ENCODE assay signal across 26 cellular contexts in the genomic region with DNA sequence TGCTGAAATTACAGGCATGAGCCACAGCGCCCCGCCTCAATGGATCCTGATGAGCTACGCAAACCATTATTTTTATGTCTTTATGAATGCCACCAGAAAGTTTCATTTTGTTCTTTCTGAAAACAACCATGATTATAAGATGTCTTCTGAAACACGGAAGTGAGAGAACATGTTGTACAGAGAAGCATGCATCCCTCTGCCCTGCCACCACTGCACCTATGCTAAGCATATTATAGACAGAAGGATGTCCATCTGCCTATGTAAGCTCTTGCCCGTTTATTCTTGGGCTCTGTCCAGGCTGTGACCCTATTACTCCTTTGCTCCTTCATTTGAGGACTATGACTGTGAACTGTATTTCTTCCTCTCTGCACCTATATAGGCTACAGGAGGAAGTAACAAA.
DNase-seq lines count a peak whose midpoint lies in the region; ATAC-seq, FAIRE-seq and TF ChIP-seq lines count a peak whose summit lies in the region.
"Had no signal": no experiment of that assay in that cellular context is flagged by ENCODE, and none has a peak within 500 bp of the region (broad histone marks: within the 10 kb centered on the region; RNA-seq: fewer than 3 reads in every experiment).

No MANE protein-coding gene starts in this region.

- no peak overlapping the region for H2AK5ac ChIP-seq in neuronal stem cell (ENCODE audit: low read depth, low read length)

- peak; percentile 47 for ATAC-seq in GM21515 (IDR thresholded peaks at IDR 0.05; ENCODE audit: unreplicated experiment)
- ATAC-seq: activated naive CD8-positive, alpha-beta T cell treated with anti-CD3 and anti-CD28 coated beads, Interleukin-2, amount 50 U/mL, for 24 hours; left ventricle myocardium superior had no signal

- H3K27me3 ChIP-seq in neuronal stem cell (ENCODE audit: control insufficient read depth in 3 of 3, insufficient read depth in 3 of 3, low read depth in 1 of 3, low read length in 3 of 3) (no peaks in the 10 kb centered on the region), small intestine (ENCODE audit: control insufficient read depth in 2 of 2, insufficient read depth in 2 of 2, low read length in 2 of 2) (no peaks in the 10 kb centered on the region)
- H3K27me3 ChIP-seq: BLaER1, stomach, tibial nerve had no signal

- H3K4ac ChIP-seq in neuronal stem cell (ENCODE audit: low read length) = no peak overlapping the region

- no peak for TF ChIP-seq CTCF in GM12864 (IDR thresholded peaks at IDR 0.05; ENCODE audit: low read depth, low read length, missing control alignments)

- peak overlapping the region; percentile 10 for H3K27ac ChIP-seq in angular gyrus (ENCODE audit: low read depth, low read length)
- H3K27ac ChIP-seq in neuronal stem cell (replicated peaks; ENCODE audit: low read length) = no peak overlapping the region
- no peak overlapping the region for H3K27ac ChIP-seq in small intestine (ENCODE audit: low read depth in 1 of 2, low read length in 1 of 2)
- H3K27ac ChIP-seq: BLaER1, stomach had no signal

- no peak overlapping the region for H3K14ac ChIP-seq in neuronal stem cell (ENCODE audit: low read length)

- DNase-seq in GM12864 (ENCODE audit: low read depth) = peak; percentile 21
- no peak for DNase-seq in neuronal stem cell (ENCODE audit: low spot score)
- no peak for DNase-seq in small intestine
- DNase-seq in stimulated activated CD8-positive, alpha-beta memory T cell treated with anti-CD3 and anti-CD28 coated beads, Interleukin-4, amount 100 ng/mL, for 48 hours = no peak
- no peak for DNase-seq in NCI-H526 (lab: John Stamatoyannopoulos, UW)
- DNase-seq: activated CD4-positive, alpha-beta T cell treated with anti-CD3 and anti-CD28 coated beads for 4 hours; activated CD8-positive, alpha-beta memory T cell treated with anti-CD3 and anti-CD28 coated beads for 24 hours; activated effector memory CD4-positive, alpha-beta T cell treated with anti-CD3 and anti-CD28 coated beads, Interleukin-2, amount 50 U/mL, for 16 hours; activated naive CD8-positive, alpha-beta T cell treated with anti-CD3 and anti-CD28 coated beads, Interleukin-2, amount 50 U/mL, for 24 hours; cerebellar nuclear complex; DND-41; effector CD8-positive, alpha-beta T cell; IMR-90; left ventricle myocardium superior; NCI-H1092 treated with DMSO at 0.1 percent for 48 hours; NCI-H187; NCI-H2171 treated with DMSO at 0.1 percent for 48 hours; NCI-H524 treated with DMSO at 0.1 percent for 48 hours; nucleus accumbens; stomach had no signal

- no peak overlapping the region for H2AFZ ChIP-seq in neuronal stem cell (ENCODE audit: low read length)

- H3K9ac ChIP-seq in neuronal stem cell (ENCODE audit: low read depth, low read length, poor library complexity) = no peak overlapping the region
- H3K9ac ChIP-seq: BLaER1 had no signal

- WGBS in neuronal stem cell (ENCODE audit: extremely low coverage in 2 of 2, insufficient read length in 2 of 2, insufficient replicate concordance in 1 of 2), 2 donors = no CpG with 5 or more reads among the region's 5 CpGs
- 80 to 83% (median 82%) methylated on average over 5 of the region's 5 CpGs for WGBS in small intestine, 3 donors

- H3K4me3 ChIP-seq in GM12864 (ENCODE audit: low read depth, low read length) (no peak overlapping the region), neuronal stem cell (ENCODE audit: low read length in 2 of 2) (no peak overlapping the region), small intestine (ENCODE audit: low read depth in 1 of 2, low read length in 2 of 2) (no peak overlapping the region)
- H3K4me3 ChIP-seq: BLaER1, stomach, tibial nerve had no signal

- H3K4me2 ChIP-seq in neuronal stem cell (ENCODE audit: insufficient read depth, low read length, poor library complexity, severe bottlenecking) = no peak overlapping the region
- H3K4me2 ChIP-seq: BLaER1 had no signal

- no peak overlapping the region for H2BK120ac ChIP-seq in neuronal stem cell (ENCODE audit: low read depth, low read length)

- no peak overlapping the region for H2BK15ac ChIP-seq in neuronal stem cell (ENCODE audit: low read length)

- FAIRE-seq in small intestine (lab: Jason Lieb, UNC) = no peak
- FAIRE-seq: H1, islet of Langerhans had no signal

- H3K18ac ChIP-seq in neuronal stem cell (ENCODE audit: low read length) = no peak overlapping the region

- H4K91ac ChIP-seq in neuronal stem cell (ENCODE audit: low read depth, low read length, poor library complexity) = no peak overlapping the region

- H4K8ac ChIP-seq in neuronal stem cell (ENCODE audit: low read depth, low read length) = peak overlapping the region; percentile 50

- no peaks in the 10 kb centered on the region for H3K79me1 ChIP-seq in neuronal stem cell (ENCODE audit: low read depth, low read length)

- H2BK5ac ChIP-seq in neuronal stem cell (ENCODE audit: low read length) = no peak overlapping the region

- H3K9me3 ChIP-seq in neuronal stem cell (replicated peaks in 1 of 2; ENCODE audit: control insufficient read depth in 2 of 2, insufficient read depth in 1 of 2, low read depth in 1 of 2, low read length in 2 of 2) (no peaks in the 10 kb centered on the region), small intestine (ENCODE audit: control insufficient read depth, low read depth) (no peaks in the 10 kb centered on the region)
- H3K9me3 ChIP-seq: BLaER1, stomach, tibial nerve had no signal

- no peak overlapping the region for H3K23ac ChIP-seq in neuronal stem cell (ENCODE audit: low read depth, low read length, poor library complexity)

- H3K36me3 ChIP-seq in neuronal stem cell (replicated peaks in 1 of 2; ENCODE audit: control insufficient read depth in 2 of 2, insufficient read depth in 2 of 2, low read length in 2 of 2) (no peaks in the 10 kb centered on the region), small intestine (ENCODE audit: control insufficient read depth in 2 of 2, insufficient read depth in 2 of 2, low read length in 2 of 2) (peaks cover 0 to 4% of the 10 kb centered on the region in 2 donors)
- H3K36me3 ChIP-seq: BLaER1 had no signal

- H2BK12ac ChIP-seq in neuronal stem cell (ENCODE audit: low read length) = no peak overlapping the region

- H3K4me1 ChIP-seq in neuronal stem cell (ENCODE audit: control insufficient read depth in 2 of 2, insufficient read depth in 1 of 2, low read depth in 1 of 2, low read length in 2 of 2) (peaks cover 0 to 3% of the 10 kb centered on the region in 2 donors), small intestine (ENCODE audit: control insufficient read depth in 2 of 2, insufficient read depth in 1 of 2, low read depth in 1 of 2, low read length in 1 of 2) (no peaks in the 10 kb centered on the region)
- H3K4me1 ChIP-seq: BLaER1 had no signal
